ENCODE assay signal across 11 cellular contexts in genomic region chr10:61757525-61758397, GRCh38.
DNase-seq lines count a peak whose midpoint lies in the region; ATAC-seq and TF ChIP-seq lines count a peak whose summit lies in the region.
"Had no signal": no experiment of that assay in that cellular context is flagged by ENCODE, and none has a peak within 500 bp of the region (broad histone marks: within the 10 kb centered on the region; RNA-seq: fewer than 3 reads in every experiment).

No MANE protein-coding gene starts in this region.

- peaks cover 18% of the 10 kb centered on the region for H3K4me1 ChIP-seq in adipocyte (ENCODE audit: control insufficient read depth, insufficient read depth, low read length)
- no peaks in the 10 kb centered on the region for H3K4me1 ChIP-seq in upper lobe of right lung

- H3K9me3 ChIP-seq in adipocyte (ENCODE audit: control insufficient read depth, low read length) (no peaks in the 10 kb centered on the region), upper lobe of right lung (no peaks in the 10 kb centered on the region)
- H3K9me3 ChIP-seq: heart left ventricle had no signal

- H3K36me3 Mint-ChIP-seq in HFFc6 (ENCODE audit: low read depth), result peaks cover 12% of the 10 kb centered on the region
- H3K36me3 Mint-ChIP-seq: brain had no signal

- TF ChIP-seq CTCF in HFFc6 (IDR thresholded peaks at IDR 0.05) (no peak), upper lobe of right lung (IDR thresholded peaks at IDR 0.05) (no peak)

- H3K4me3 ChIP-seq in adipocyte (ENCODE audit: low read length), result no peak overlapping the region
- H3K4me3 ChIP-seq in upper lobe of right lung, result no peak overlapping the region
- H3K4me3 ChIP-seq in H7 (ENCODE audit: insufficient read depth, low read depth, low read length), result no peak overlapping the region
- H3K4me3 ChIP-seq: heart left ventricle had no signal

- H3K4me1 Mint-ChIP-seq in HFFc6 (ENCODE audit: low read depth), result peaks cover 92% of the 10 kb centered on the region
- H3K4me1 Mint-ChIP-seq: stimulated activated naive CD8-positive, alpha-beta T cell treated with anti-CD3 and anti-CD28 coated beads, Interleukin-15, amount 100 ng/mL, for 72 hours had no signal

- H3K9ac ChIP-seq in adipocyte (ENCODE audit: low read length), result no peak overlapping the region

- DNase-seq in HFFc6 (peak; percentile 74), adipocyte (ENCODE audit: low read depth) (peak; percentile 18), glomerular visceral epithelial cell (ENCODE audit: extremely low spot score) (peak; percentile 76), upper lobe of right lung (no peak), NCI-H2029 treated with DMSO at 0.1 percent for 48 hours (lab: John Stamatoyannopoulos, UW) (no peak), H7 (no peak)
- DNase-seq in activated CD4-positive, CD25-positive, alpha-beta regulatory T cell (lab: John Stamatoyannopoulos, UW), result no peak
- DNase-seq in stimulated activated naive CD4-positive, alpha-beta T cell treated with Interleukin-2 at 50 U/mL for 16 hours (lab: John Stamatoyannopoulos, UW), result no peak
- DNase-seq: heart left ventricle; stimulated activated naive CD8-positive, alpha-beta T cell treated with anti-CD3 and anti-CD28 coated beads, Interleukin-15, amount 100 ng/mL, for 72 hours had no signal

- intact Hi-C loops in upper lobe of right lung (cut with DNase I), result no loop called here

- no peaks in the 10 kb centered on the region for H3K27me3 Mint-ChIP-seq in HFFc6 (ENCODE audit: insufficient read depth)
- H3K27me3 Mint-ChIP-seq: brain; stimulated activated naive CD8-positive, alpha-beta T cell treated with anti-CD3 and anti-CD28 coated beads, Interleukin-15, amount 100 ng/mL, for 72 hours had no signal

- peak overlapping the region; percentile 83 for H3K27ac Mint-ChIP-seq in HFFc6
- H3K27ac Mint-ChIP-seq: stimulated activated naive CD8-positive, alpha-beta T cell treated with anti-CD3 and anti-CD28 coated beads, Interleukin-15, amount 100 ng/mL, for 72 hours had no signal

- H3K36me3 ChIP-seq in adipocyte (ENCODE audit: control insufficient read depth, insufficient read depth, low read length, severe bottlenecking) (no peaks in the 10 kb centered on the region), upper lobe of right lung (no peaks in the 10 kb centered on the region), H7 (replicated peaks; ENCODE audit: control insufficient read depth, insufficient read depth, low read length) (no peaks in the 10 kb centered on the region)
- H3K36me3 ChIP-seq: heart left ventricle had no signal

- H3K9me3 Mint-ChIP-seq in HFFc6, result 0 out of 2 replicates have a peak, but pooled peaks cover 3% of the 10 kb centered on the region
- H3K9me3 Mint-ChIP-seq: stimulated activated naive CD8-positive, alpha-beta T cell treated with anti-CD3 and anti-CD28 coated beads, Interleukin-15, amount 100 ng/mL, for 72 hours had no signal

- ATAC-seq in upper lobe of right lung, result peak; percentile 14
- ATAC-seq: heart left ventricle; stimulated activated naive CD8-positive, alpha-beta T cell treated with anti-CD3 and anti-CD28 coated beads, Interleukin-15, amount 100 ng/mL, for 72 hours had no signal

- H3K4me3 Mint-ChIP-seq in HFFc6, result 0 out of 2 replicates have a peak overlapping the region, but pooled peaks have one; percentile 10
- H3K4me3 Mint-ChIP-seq: brain; stimulated activated naive CD8-positive, alpha-beta T cell treated with anti-CD3 and anti-CD28 coated beads, Interleukin-15, amount 100 ng/mL, for 72 hours had no signal

- no peaks in the 10 kb centered on the region for H3K27me3 ChIP-seq in adipocyte (replicated peaks; ENCODE audit: control insufficient read depth, insufficient read depth, low read length)
- H3K27me3 ChIP-seq in upper lobe of right lung, result no peaks in the 10 kb centered on the region
- no peaks in the 10 kb centered on the region for H3K27me3 ChIP-seq in H7 (ENCODE audit: control insufficient read depth, insufficient read depth, low read length)
- H3K27me3 ChIP-seq: heart left ventricle had no signal

- no peak overlapping the region for H3K27ac ChIP-seq in upper lobe of right lung
- H3K27ac ChIP-seq: heart left ventricle had no signal

Comparison
In these comparisons a context has a peak if more than half of its experiments do, and no peak if none do; other contexts are left out.
1. DNase-seq: peak in HFFc6 (single experiment), adipocyte (single experiment) and glomerular visceral epithelial cell (single experiment); none in upper lobe of right lung (single experiment), activated CD4-positive, CD25-positive, alpha-beta regulatory T cell (0 of 4), stimulated activated naive CD4-positive, alpha-beta T cell treated with Interleukin-2 at 50 U/mL for 16 hours (single experiment), NCI-H2029 treated with DMSO at 0.1 percent for 48 hours (single experiment) and H7 (single experiment).